19 cellular contexts compared by ENCODE assay signal in genomic region chr7:97021443-97022261, GRCh38. TPM values are rescaled to one million over a fixed set of nuclear protein-coding genes. Genes with fewer than 3 reads are reported as not detected.
A peak's percentile ranks its signal among the peaks of the same experiment; 100 is the strongest.
DNase-seq lines count a peak whose midpoint lies in the region; ATAC-seq, FAIRE-seq and TF ChIP-seq lines count a peak whose summit lies in the region.
"Had no signal": no experiment of that assay in that cellular context is flagged by ENCODE, and none has a peak within 500 bp of the region (broad histone marks: within the 10 kb centered on the region; RNA-seq: fewer than 3 reads in every experiment).

No MANE protein-coding gene starts in this region.

- peak overlapping the region; percentile 33 for H3K4me2 ChIP-seq in astrocyte (ENCODE audit: low read length)

- peak overlapping the region; percentile 20 to 23 for H3K4me3 Mint-ChIP-seq in stimulated activated naive CD8-positive, alpha-beta T cell treated with anti-CD3 and anti-CD28 coated beads, Interleukin-15, amount 100 ng/mL, for 72 hours
- H3K4me3 Mint-ChIP-seq in astrocyte (ENCODE audit: unreplicated experiment), result peak overlapping the region; percentile 79
- H3K4me3 Mint-ChIP-seq in mesothelial cell of epicardium, result peak overlapping the region; percentile 93

- peaks cover 12% of the 10 kb centered on the region for H3K9me3 ChIP-seq in astrocyte (ENCODE audit: insufficient read depth, low read depth, low read length)
- H3K9me3 ChIP-seq: gastroesophageal sphincter, ovary had no signal

- no peak for TF ChIP-seq CTCF in astrocyte (IDR thresholded peaks at IDR 0.05; ENCODE audit: insufficient read depth, low read depth, low read length)
- no peak for TF ChIP-seq CTCF in mesothelial cell of epicardium (IDR thresholded peaks at IDR 0.05; ENCODE audit: unreplicated experiment)

- no peak for FAIRE-seq in astrocyte (lab: Jason Lieb, UNC)

- H3K9ac ChIP-seq in astrocyte (ENCODE audit: low read length), result no peak overlapping the region

- no peak for DNase-seq in stimulated activated naive CD8-positive, alpha-beta T cell treated with anti-CD3 and anti-CD28 coated beads, Interleukin-15, amount 100 ng/mL, for 72 hours
- DNase-seq in stimulated activated naive CD8-positive, alpha-beta T cell treated with anti-CD3 and anti-CD28 coated beads, Interleukin-15, Interleukin-2, amounts not matched to agents 100 U/mL and 50 U/mL, for 24 hours, result no peak
- DNase-seq in astrocyte (ENCODE audit: low read depth) (no peak), mesothelial cell of epicardium (ENCODE audit: low spot score in 2 of 2, unreplicated experiment in 2 of 2) (peak in 1 of 2 experiments; percentile 54), COLO829 (ENCODE audit: low spot score) (no peak), ureter (ENCODE audit: low spot score) (no peak)
- no peak for DNase-seq in stimulated activated CD8-positive, alpha-beta memory T cell treated with anti-CD3 and anti-CD28 coated beads, Interleukin-4, amount 100 ng/mL, for 48 hours
- no peak for DNase-seq in stimulated activated CD4-positive, alpha-beta T cell treated with anti-CD3 and anti-CD28 coated beads, Interleukin-2, amount 100 ng/mL, for 48 hours
- DNase-seq: amniotic stem cell; effector CD4-positive, alpha-beta T cell; left colon; OCI-M1; ovary; stimulated activated CD4-positive, alpha-beta T cell treated with anti-CD3 and anti-CD28 coated beads, Interleukin-1b, Interleukin-23, amount 100 ng/mL, for 48 hours; stimulated activated naive CD4-positive, alpha-beta T cell treated with Interleukin-2 at 50 U/mL for 16 hours had no signal

- H3K4me1 Mint-ChIP-seq in stimulated activated naive CD8-positive, alpha-beta T cell treated with anti-CD3 and anti-CD28 coated beads, Interleukin-15, amount 100 ng/mL, for 72 hours, result peaks cover 82% of the 10 kb centered on the region
- H3K4me1 Mint-ChIP-seq in astrocyte (ENCODE audit: low read depth, unreplicated experiment), result peaks cover 19% of the 10 kb centered on the region
- peaks cover 78% of the 10 kb centered on the region for H3K4me1 Mint-ChIP-seq in mesothelial cell of epicardium

- H3K79me2 ChIP-seq in astrocyte (ENCODE audit: insufficient read depth, low read length), result no peaks in the 10 kb centered on the region

- H3K4me3 ChIP-seq in astrocyte (ENCODE audit: insufficient read depth, low read depth, low read length), result no peak overlapping the region
- H3K4me3 ChIP-seq: gastroesophageal sphincter, ovary had no signal

- peak overlapping the region; percentile 26 for H2AFZ ChIP-seq in astrocyte (ENCODE audit: low read depth, low read length)

- H3K4me1 ChIP-seq in astrocyte (ENCODE audit: insufficient read depth, low read length), result peaks cover 5% of the 10 kb centered on the region

- peaks cover 96% of the 10 kb centered on the region for H3K27me3 ChIP-seq in astrocyte (ENCODE audit: insufficient read depth, low read length)
- H3K27me3 ChIP-seq: ovary had no signal

- H3K27me3 Mint-ChIP-seq in stimulated activated naive CD8-positive, alpha-beta T cell treated with anti-CD3 and anti-CD28 coated beads, Interleukin-15, amount 100 ng/mL, for 72 hours, result peaks cover 100% of the 10 kb centered on the region
- H3K27me3 Mint-ChIP-seq in astrocyte (ENCODE audit: low read depth, unreplicated experiment) (peaks cover 83% of the 10 kb centered on the region), mesothelial cell of epicardium (ENCODE audit: low read depth) (peaks cover 94% of the 10 kb centered on the region)

- ATAC-seq in stimulated activated naive CD8-positive, alpha-beta T cell treated with anti-CD3 and anti-CD28 coated beads, Interleukin-15, amount 100 ng/mL, for 72 hours, result peak; percentile 27
- ATAC-seq in stimulated activated naive CD8-positive, alpha-beta T cell treated with anti-CD3 and anti-CD28 coated beads, Interleukin-15, Interleukin-2, amounts not matched to agents 100 U/mL and 50 U/mL, for 24 hours, result no peak
- ATAC-seq: gastroesophageal sphincter, left colon had no signal

- peaks cover 4% of the 10 kb centered on the region for H3K36me3 Mint-ChIP-seq in astrocyte (ENCODE audit: low read depth, unreplicated experiment)
- peaks cover 7% of the 10 kb centered on the region for H3K36me3 Mint-ChIP-seq in mesothelial cell of epicardium

- H3K36me3 ChIP-seq in astrocyte (ENCODE audit: insufficient read depth, low read length), result no peaks in the 10 kb centered on the region
- H3K36me3 ChIP-seq: gastroesophageal sphincter, ovary had no signal

- no peak overlapping the region for H3K27ac Mint-ChIP-seq in stimulated activated naive CD8-positive, alpha-beta T cell treated with anti-CD3 and anti-CD28 coated beads, Interleukin-15, amount 100 ng/mL, for 72 hours
- H3K27ac Mint-ChIP-seq in astrocyte (ENCODE audit: unreplicated experiment) (peak overlapping the region; percentile 79), mesothelial cell of epicardium (peak overlapping the region; percentile 92)
- H3K27ac Mint-ChIP-seq: CD14-positive monocyte had no signal

- H4K20me1 ChIP-seq in astrocyte (ENCODE audit: insufficient read depth, low read length), result no peaks in the 10 kb centered on the region

- no peaks in the 10 kb centered on the region for H3K9me3 Mint-ChIP-seq in stimulated activated naive CD8-positive, alpha-beta T cell treated with anti-CD3 and anti-CD28 coated beads, Interleukin-15, amount 100 ng/mL, for 72 hours
- H3K9me3 Mint-ChIP-seq in astrocyte (ENCODE audit: unreplicated experiment) (peaks cover 24% of the 10 kb centered on the region), mesothelial cell of epicardium (no peaks in the 10 kb centered on the region)

- no peak overlapping the region for H3K27ac ChIP-seq in astrocyte (ENCODE audit: low read depth, low read length)
- H3K27ac ChIP-seq: gastroesophageal sphincter, ovary had no signal

RNA-seq across cellular contexts. Expression of gene DLX5, which starts 3.0 kb away (rescaled TPM):
- 1.3 and 1.9 TPM in 2 replicates for total RNA-seq in astrocyte
- 33.4 to 36.9 TPM (median 34.3 TPM) in 3 replicates for total RNA-seq in mesothelial cell of epicardium
- total RNA-seq in ureter, result not detected
- total RNA-seq: activated CD8-positive, alpha-beta memory T cell treated with anti-CD3 and anti-CD28 coated beads for 36 hours; left colon; T-helper 1 cell treated with Interleukin-12 subunit alpha and Interleukin-12 subunit beta and Interleukin-4 antibody, amounts not matched to agents 30 ng/mL and 1 ng/mL, for 36 hours had no signal

RNA-seq across cellular contexts. Expression of gene DLX6, which starts 16.3 kb away (rescaled TPM):
- 0.25 TPM in 1 of 2 replicates, not detected in the other for total RNA-seq in astrocyte
- total RNA-seq in mesothelial cell of epicardium, result 10.4 to 11.1 TPM (median 10.9 TPM) in 3 replicates
- total RNA-seq in ureter, result not detected
- total RNA-seq: activated CD8-positive, alpha-beta memory T cell treated with anti-CD3 and anti-CD28 coated beads for 36 hours; left colon; T-helper 1 cell treated with Interleukin-12 subunit alpha and Interleukin-12 subunit beta and Interleukin-4 antibody, amounts not matched to agents 30 ng/mL and 1 ng/mL, for 36 hours had no signal

Comparison
In these comparisons a context has a peak if more than half of its experiments do, and no peak if none do; other contexts are left out.
1. H3K27ac Mint-ChIP-seq: peak in astrocyte (single experiment) and mesothelial cell of epicardium (single experiment); none in stimulated activated naive CD8-positive, alpha-beta T cell treated with anti-CD3 and anti-CD28 coated beads, Interleukin-15, amount 100 ng/mL, for 72 hours (0 of 2).
2. H3K4me3 Mint-ChIP-seq: peak in every context shown above with its lines; median percentile 93 in mesothelial cell of epicardium; 79 in astrocyte; 22 in stimulated activated naive CD8-positive, alpha-beta T cell treated with anti-CD3 and anti-CD28 coated beads, Interleukin-15, amount 100 ng/mL, for 72 hours.
3. RNA of gene DLX5, which starts 3.0 kb away (total RNA-seq): 33.4 to 36.9 TPM in mesothelial cell of epicardium; 1.3 to 1.9 TPM in astrocyte and not detected in ureter (single experiment); every median in the first group is over 10 times any median in the second.